Comparison of ENCODE assay signal across 8 cellular contexts in the genomic region with DNA sequence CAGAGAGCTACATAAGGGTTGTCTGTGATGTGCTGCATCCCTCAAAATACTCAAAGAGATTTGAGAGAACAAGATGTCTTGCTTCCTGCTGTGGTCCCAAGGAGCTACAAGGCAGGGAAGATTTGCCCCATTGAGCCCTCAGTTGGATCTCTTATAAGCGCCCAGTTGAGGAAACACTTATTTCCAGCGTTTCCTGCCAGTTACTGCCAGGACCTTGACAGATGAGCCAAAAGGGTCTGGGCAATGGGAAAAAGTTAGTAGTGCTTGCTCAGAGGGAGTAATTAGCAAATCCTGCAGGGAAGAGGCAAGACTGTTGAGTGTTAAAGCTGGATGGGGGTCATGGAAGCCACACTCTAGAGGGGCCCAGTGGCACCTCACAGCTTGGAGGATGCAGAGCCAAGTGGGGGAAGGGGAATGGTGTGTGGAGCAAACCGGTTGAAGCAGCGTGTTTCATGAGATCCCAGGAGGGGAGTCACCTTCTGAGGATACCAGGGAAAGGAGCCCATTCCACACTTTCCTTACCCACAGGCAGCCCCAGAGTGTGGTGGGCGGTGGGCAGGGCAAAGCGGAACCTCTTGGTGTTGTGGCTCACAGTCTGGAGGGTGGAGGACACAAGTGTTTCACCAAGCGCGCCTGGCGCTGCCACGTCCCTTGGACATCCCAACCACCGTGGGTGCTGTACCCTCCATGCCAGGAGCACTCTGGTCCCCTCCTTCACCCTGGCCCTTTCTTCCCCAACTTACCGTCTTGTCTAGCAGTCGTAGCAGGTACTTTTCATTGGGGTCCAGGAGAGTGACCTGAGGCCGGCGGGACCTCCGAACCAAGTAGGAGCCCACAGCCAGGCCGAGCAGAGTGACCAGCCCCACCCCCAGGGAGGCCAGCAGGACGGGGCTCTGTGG. TPM values are rescaled to one million over a fixed set of nuclear protein-coding genes. Genes with fewer than 3 reads are reported as not detected.
DNase-seq lines count a peak whose midpoint lies in the region; ATAC-seq and TF ChIP-seq lines count a peak whose summit lies in the region.

No MANE protein-coding gene starts in this region.

- CTCF ChIA-PET in activated CD4-positive, alpha-beta memory T cell treated with anti-CD3 and anti-CD28 coated beads, Interleukin-2, amount 10 ng/mL, durations not matched to agents 7 days and 5 days (lab: Charles Lee), result no interaction called here

- TF ChIP-seq CTCF in heart right ventricle (IDR thresholded peaks at IDR 0.05), result no peak
- no peak for TF ChIP-seq CTCF in gastrocnemius medialis (IDR thresholded peaks at IDR 0.05 in 4 of 5, conservative IDR thresholded peaks at IDR 0.05 in 1 of 5)

- H3K4me3 ChIP-seq in heart right ventricle (peak overlapping the region; percentile 59 to 97 (median 91)), gastrocnemius medialis (peak overlapping the region; percentile 89 to 99 (median 96))

- no peak for TF ChIP-seq POLR2A in gastrocnemius medialis (IDR thresholded peaks at IDR 0.05)

- intact Hi-C loops in heart right ventricle (cut with DNase I) (loop anchor here in 4 of 10 donors (5.0 kb wide), 1 partner anchor 39 kb away; the partner anchor contains the start of gene KLHL12 (in 4 of the 4)), gastrocnemius medialis (cut with DNase I; ENCODE audit: low total_unique reads) (loop anchor here (1.0 to 5.0 kb wide), 5 partner anchors 8 to 831 kb away; partner anchors contain the start of genes ADIPOR1, PPFIA4, RABIF and TMEM183A)

- H3K4me1 ChIP-seq in heart right ventricle (peaks cover 6 to 64% (median 43%) of the 10 kb centered on the region in 9 donors), gastrocnemius medialis (peaks cover 52 to 59% of the 10 kb centered on the region in 2 donors)

- POLR2A ChIA-PET in activated CD4-positive, alpha-beta memory T cell treated with anti-CD3 and anti-CD28 coated beads, Interleukin-2, amount 10 ng/mL, durations not matched to agents 7 days and 5 days (lab: Charles Lee), result interaction anchor here (1.4 to 5.1 kb wide), 3 partner anchors 14 to 41 kb away, joined by 4 to 31 read pairs (median 4); partner anchors contain the start of genes KLHL12 and TMEM183A

- H3K36me3 ChIP-seq in heart right ventricle (peaks cover 0 to 43% (median 19%) of the 10 kb centered on the region in 9 donors), gastrocnemius medialis (peaks cover 0 to 29% of the 10 kb centered on the region in 2 donors)

- no peaks in the 10 kb centered on the region for H3K27me3 Mint-ChIP-seq in activated CD4-positive, alpha-beta memory T cell treated with anti-CD3 and anti-CD28 coated beads, Interleukin-2, amount 10 ng/mL, durations not matched to agents 7 days and 5 days

- H3K9me3 ChIP-seq in heart right ventricle (no peaks in the 10 kb centered on the region), gastrocnemius medialis (no peaks in the 10 kb centered on the region)

- H3K27me3 ChIP-seq in heart right ventricle (no peaks in the 10 kb centered on the region), gastrocnemius medialis (no peaks in the 10 kb centered on the region)

- in situ Hi-C loops in gastrocnemius medialis (cut with MboI; ENCODE audit: low sequenced_read_pairs in 4 of 4), result no loop called here

- peaks cover 11% of the 10 kb centered on the region for H3K36me3 Mint-ChIP-seq in activated CD4-positive, alpha-beta memory T cell treated with anti-CD3 and anti-CD28 coated beads, Interleukin-2, amount 10 ng/mL, durations not matched to agents 7 days and 5 days (ENCODE audit: low read depth)

- ATAC-seq in heart right ventricle (peak; percentile 1 to 72 (median 33)), gastrocnemius medialis (peak; percentile 23 to 29), HG03354 (IDR thresholded peaks at IDR 0.05; ENCODE audit: poor library complexity, severe bottlenecking, unreplicated experiment) (no peak), GM18519 (IDR thresholded peaks at IDR 0.05; ENCODE audit: low FRiP score, unreplicated experiment) (no peak)

- no peaks in the 10 kb centered on the region for H3K9me3 Mint-ChIP-seq in activated CD4-positive, alpha-beta memory T cell treated with anti-CD3 and anti-CD28 coated beads, Interleukin-2, amount 10 ng/mL, durations not matched to agents 7 days and 5 days

- no peak overlapping the region for H3K27ac Mint-ChIP-seq in activated CD4-positive, alpha-beta memory T cell treated with anti-CD3 and anti-CD28 coated beads, Interleukin-2, amount 10 ng/mL, durations not matched to agents 7 days and 5 days

- DNase-seq in HCEC 1CT (peak; percentile 10), heart right ventricle (no peak), gastrocnemius medialis (peak in 1 of 2 donors; percentile 36), DMS79 treated with DMSO at 0.1 percent for 48 hours (lab: John Stamatoyannopoulos, UW) (no peak), AG20443 (ENCODE audit: low spot score) (no peak)
- no peak for DNase-seq in activated CD4-positive, alpha-beta memory T cell treated with anti-CD3 and anti-CD28 coated beads, Interleukin-2, amount 10 ng/mL, durations not matched to agents 7 days and 5 days

- peak overlapping the region; percentile 68 for H3K4me3 Mint-ChIP-seq in activated CD4-positive, alpha-beta memory T cell treated with anti-CD3 and anti-CD28 coated beads, Interleukin-2, amount 10 ng/mL, durations not matched to agents 7 days and 5 days

- H3K27ac ChIP-seq in heart right ventricle (peak overlapping the region; percentile 84 to 97 (median 96)), gastrocnemius medialis (peak overlapping the region; percentile 98 to 100 (median 100))

- peaks cover 29% of the 10 kb centered on the region for H3K4me1 Mint-ChIP-seq in activated CD4-positive, alpha-beta memory T cell treated with anti-CD3 and anti-CD28 coated beads, Interleukin-2, amount 10 ng/mL, durations not matched to agents 7 days and 5 days

- whole genome bisulfite sequencing in heart right ventricle, 2 donors, result 38% methylated on average over 18 of the region's 18 CpGs

RNA-seq across cellular contexts. Expression of gene CYB5R1, which starts 0.8 kb away (rescaled TPM):
- total RNA-seq in activated CD4-positive, alpha-beta memory T cell treated with anti-CD3 and anti-CD28 coated beads, Interleukin-2, amount 10 ng/mL, durations not matched to agents 7 days and 5 days, result 10 to 100 TPM; 19.2 to 20.2 TPM
- total RNA-seq in heart right ventricle, result 100 to 1,000 TPM in 9 of 10 donors, 10 to 100 TPM in 1; 93.2 to 333 (median 223) TPM
- 100 to 1,000 TPM; 119 to 263 TPM for polyA plus RNA-seq in heart right ventricle
- total RNA-seq in gastrocnemius medialis, result 100 to 1,000 TPM; 349 to 677 (median 419) TPM

RNA-seq across cellular contexts. Expression of gene ADIPOR1, which starts 8.1 kb away (rescaled TPM):
- total RNA-seq in activated CD4-positive, alpha-beta memory T cell treated with anti-CD3 and anti-CD28 coated beads, Interleukin-2, amount 10 ng/mL, durations not matched to agents 7 days and 5 days, result 10 to 100 TPM; 72.6 to 78.1 TPM
- total RNA-seq in heart right ventricle (100 to 1,000 TPM in 3 of 10 donors, 10 to 100 TPM in 7; 79.7 to 117 (median 95.0) TPM), gastrocnemius medialis (100 to 1,000 TPM; 103 to 133 (median 119) TPM)
- polyA plus RNA-seq in heart right ventricle, result 100 to 1,000 TPM in 1 of 2 donors, 10 to 100 TPM in 1; 56.3 to 116 TPM

RNA-seq across cellular contexts. Expression of gene KLHL12, which starts 39.2 kb away (rescaled TPM):
- 10 to 100 TPM; 27.1 to 28.9 TPM for total RNA-seq in activated CD4-positive, alpha-beta memory T cell treated with anti-CD3 and anti-CD28 coated beads, Interleukin-2, amount 10 ng/mL, durations not matched to agents 7 days and 5 days
- total RNA-seq in heart right ventricle (10 to 100 TPM; 15.1 to 31.5 (median 22.7) TPM), gastrocnemius medialis (10 to 100 TPM; 12.1 to 24.0 (median 12.6) TPM)
- polyA plus RNA-seq in heart right ventricle, result 10 to 100 TPM in 1 of 2 donors, 1 to 10 TPM in 1; 9.8 to 10.6 TPM

RNA-seq across cellular contexts. Expression of gene TMEM183A, which starts 40.9 kb away (rescaled TPM):
- total RNA-seq in activated CD4-positive, alpha-beta memory T cell treated with anti-CD3 and anti-CD28 coated beads, Interleukin-2, amount 10 ng/mL, durations not matched to agents 7 days and 5 days, result 10 to 100 TPM; 69.1 to 72.6 TPM
- total RNA-seq in heart right ventricle (10 to 100 TPM; 18.2 to 34.2 (median 21.1) TPM), gastrocnemius medialis (10 to 100 TPM; 28.7 to 41.4 (median 30.6) TPM)
- 10 to 100 TPM; 11.5 to 38.1 TPM for polyA plus RNA-seq in heart right ventricle

Comparison
In these comparisons a context has a peak if more than half of its experiments do, and no peak if none do; other contexts are left out.
1. ATAC-seq: peak in heart right ventricle (8 of 8) and gastrocnemius medialis (2 of 2); none in HG03354 (single experiment) and GM18519 (single experiment).
2. RNA of gene CYB5R1, which starts 0.8 kb away (total RNA-seq): 349 to 677 TPM in gastrocnemius medialis and 93.2 to 333 TPM in heart right ventricle; 19.2 to 20.2 TPM in activated CD4-positive, alpha-beta memory T cell treated with anti-CD3 and anti-CD28 coated beads, Interleukin-2, amount 10 ng/mL, durations not matched to agents 7 days and 5 days; every median in the first group is over 4 times any median in the second.